Comparison of ENCODE assay signal across 9 cellular contexts in genomic region chr15:68558318-68559305, GRCh38. TPM values are rescaled to one million over a fixed set of nuclear protein-coding genes. Genes with fewer than 3 reads are reported as not detected.
DNase-seq lines count a peak whose midpoint lies in the region; ATAC-seq and TF ChIP-seq lines count a peak whose summit lies in the region.
"Had no signal": no experiment of that assay in that cellular context is flagged by ENCODE, and none has a peak within 500 bp of the region (broad histone marks: within the 10 kb centered on the region; RNA-seq: fewer than 3 reads in every experiment).

No MANE protein-coding gene starts in this region.

- peak overlapping the region; percentile 15 for H3K27ac Mint-ChIP-seq in glutamatergic neuron (ENCODE audit: unreplicated experiment)

- peak overlapping the region; percentile 59; the same call in 1 of the 2 replicates for H3K27ac ChIP-seq in WERI-Rb-1

- H3K36me3 Mint-ChIP-seq in glutamatergic neuron (ENCODE audit: unreplicated experiment): no peaks in the 10 kb centered on the region

- DNase-seq in H7 (peak; percentile 78), WERI-Rb-1 (no peak), glutamatergic neuron (peak; percentile 11), posterior vena cava (ENCODE audit: low spot score) (peak; percentile 78), NCI-H1930 (lab: John Stamatoyannopoulos, UW) (no peak), H4 (ENCODE audit: low spot score) (no peak), HuH-7 (ENCODE audit: low spot score) (no peak)
- DNase-seq: NCI-H2081 treated with DMSO at 0.1 percent for 48 hours had no signal

- no peak for ATAC-seq in HG03432 (IDR thresholded peaks at IDR 0.05; ENCODE audit: unreplicated experiment)

- H3K36me3 ChIP-seq in H7 (replicated peaks; ENCODE audit: control insufficient read depth, insufficient read depth, low read length) (no peaks in the 10 kb centered on the region), WERI-Rb-1 (no peaks in the 10 kb centered on the region; the same call in 1 of the 2 replicates)

- intact Hi-C loops in posterior vena cava (cut with DNase I): loop anchor here in 1 of 2 donors (5.0 to 10.0 kb wide), 3 partner anchors 119 to 319 kb away; no protein-coding TSS in a partner anchor

- peak overlapping the region; percentile 93 for H3K4me3 Mint-ChIP-seq in glutamatergic neuron (ENCODE audit: unreplicated experiment)

- H3K27me3 ChIP-seq in H7 (ENCODE audit: control insufficient read depth, insufficient read depth, low read length): peaks cover 8% of the 10 kb centered on the region
- H3K27me3 ChIP-seq in WERI-Rb-1 (ENCODE audit: insufficient read depth, low read depth, severe bottlenecking): no peaks in the 10 kb centered on the region

- no peaks in the 10 kb centered on the region for H3K9me3 ChIP-seq in WERI-Rb-1 (ENCODE audit: severe bottlenecking)

- TF ChIP-seq CTCF in WERI-Rb-1 (IDR thresholded peaks at IDR 0.05; ENCODE audit: low read depth, low read length) (no peak), glutamatergic neuron (IDR thresholded peaks at IDR 0.05; ENCODE audit: partially characterized antibody, unreplicated experiment) (no peak)

- peaks cover 22% of the 10 kb centered on the region for H3K4me1 Mint-ChIP-seq in glutamatergic neuron (ENCODE audit: low read depth, unreplicated experiment)

- peaks cover 10% of the 10 kb centered on the region for H3K27me3 Mint-ChIP-seq in glutamatergic neuron (ENCODE audit: unreplicated experiment)

- peak overlapping the region; percentile 56 for H3K4me3 ChIP-seq in H7 (ENCODE audit: insufficient read depth, low read depth, low read length)
- no peak overlapping the region for H3K4me3 ChIP-seq in WERI-Rb-1 (ENCODE audit: low read depth, low read length)

- H3K9me3 Mint-ChIP-seq in glutamatergic neuron (ENCODE audit: unreplicated experiment): peaks cover 9% of the 10 kb centered on the region

RNA-seq across cellular contexts. Expression of gene CORO2B, which starts 20.2 kb away (rescaled TPM):
- 3.8 and 5.4 TPM in 2 replicates for total RNA-seq in H7 (2014; rRNA removed; shearing (Covaris generic))
- total RNA-seq in glutamatergic neuron (ENCODE audit: unreplicated experiment) (16.3 TPM), posterior vena cava (10 to 100 TPM in 1 of 2 donors, 1 to 10 TPM in 1; 7.2 to 11.7 TPM)
- 0.33 and 0.64 TPM in 2 replicates for total RNA-seq in H4 (2014; rRNA removed; shearing (Covaris generic))

Comparison
In these comparisons a context has a peak if more than half of its experiments do, and no peak if none do; other contexts are left out.
1. DNase-seq: peak in H7 (single experiment), glutamatergic neuron (single experiment) and posterior vena cava (single experiment); none in WERI-Rb-1 (single experiment), NCI-H1930 (0 of 2), H4 (single experiment) and HuH-7 (single experiment).